In genomic region chr7:131235489-131236317, GRCh38 we compare ENCODE assay signal across 8 cellular contexts.
DNase-seq lines count a peak whose midpoint lies in the region; ATAC-seq and TF ChIP-seq lines count a peak whose summit lies in the region.

No MANE protein-coding gene starts in this region.

- peaks cover 19% of the 10 kb centered on the region for H3K4me1 ChIP-seq in fibroblast of lung (ENCODE audit: control insufficient read depth, extremely low read depth, insufficient read depth, low read length)

- peak overlapping the region; percentile 11 for H3K9ac ChIP-seq in fibroblast of lung (ENCODE audit: insufficient read depth, low read length)

- ATAC-seq in GM21390 (IDR thresholded peaks at IDR 0.05; ENCODE audit: unreplicated experiment): no peak
- ATAC-seq in GM19351 (IDR thresholded peaks at IDR 0.05; ENCODE audit: unreplicated experiment): no peak

- peak overlapping the region; percentile 18 for H3K4me2 ChIP-seq in fibroblast of lung (ENCODE audit: extremely low read depth, insufficient read depth, low read length)

- H3K36me3 ChIP-seq in fibroblast of lung (ENCODE audit: control insufficient read depth, insufficient read depth, low read length): no peaks in the 10 kb centered on the region

- no peaks in the 10 kb centered on the region for H3K79me2 ChIP-seq in fibroblast of lung (ENCODE audit: control insufficient read depth, insufficient read depth, low read length)

- peak overlapping the region in 1 of 4 experiments; percentile 22 for H3K4me3 ChIP-seq in fibroblast of lung (replicated peaks in 1 of 4; ENCODE audit: control extremely low read depth in 1 of 4, insufficient read depth in 1 of 4, low read depth in 3 of 4, low read length in 4 of 4)
- H3K4me3 ChIP-seq in retinal pigment epithelial cell (ENCODE audit: low read length): peak overlapping the region; percentile 31

- H3K27me3 ChIP-seq in fibroblast of lung (ENCODE audit: control insufficient read depth, insufficient read depth, low read length): no peaks in the 10 kb centered on the region

- DNase-seq in CD1c-positive myeloid dendritic cell (ENCODE audit: extremely low spot score): peak; percentile 67
- DNase-seq in NCI-H2227 treated with DMSO at 0.1 percent for 48 hours (lab: John Stamatoyannopoulos, UW): peak; percentile 78
- DNase-seq in activated T-cell treated with anti-CD3 and anti-CD28 coated beads, Interleukin-2, amount 50 U/mL, for 1 hour: peak; percentile 59
- peak; percentile 98 to 99 for DNase-seq in fibroblast of lung (ENCODE audit: low read depth in 2 of 2)
- peak; percentile 99 for DNase-seq in retinal pigment epithelial cell (ENCODE audit: low read depth)
- DNase-seq in foreskin melanocyte: no peak

- no peaks in the 10 kb centered on the region for H3K9me3 ChIP-seq in fibroblast of lung (ENCODE audit: control insufficient read depth, insufficient read depth, low read depth, low read length)

- peak overlapping the region; percentile 87 for H3K27ac ChIP-seq in fibroblast of lung (ENCODE audit: insufficient read depth, low read length)

- TF ChIP-seq CTCF in fibroblast of lung (conservative IDR thresholded peaks at IDR 0.05 in 1 of 2, IDR thresholded peaks at IDR 0.05 in 1 of 2; ENCODE audit: low read depth in 1 of 2, low read length in 2 of 2) (no peak), retinal pigment epithelial cell (conservative IDR thresholded peaks at IDR 0.05; ENCODE audit: low read depth, low read length) (no peak)

- H2AFZ ChIP-seq in fibroblast of lung (ENCODE audit: low read length): peak overlapping the region; percentile 15

- H4K20me1 ChIP-seq in fibroblast of lung (ENCODE audit: control insufficient read depth, extremely low read depth, insufficient read depth, low read length): no peaks in the 10 kb centered on the region
